In the genomic region with DNA sequence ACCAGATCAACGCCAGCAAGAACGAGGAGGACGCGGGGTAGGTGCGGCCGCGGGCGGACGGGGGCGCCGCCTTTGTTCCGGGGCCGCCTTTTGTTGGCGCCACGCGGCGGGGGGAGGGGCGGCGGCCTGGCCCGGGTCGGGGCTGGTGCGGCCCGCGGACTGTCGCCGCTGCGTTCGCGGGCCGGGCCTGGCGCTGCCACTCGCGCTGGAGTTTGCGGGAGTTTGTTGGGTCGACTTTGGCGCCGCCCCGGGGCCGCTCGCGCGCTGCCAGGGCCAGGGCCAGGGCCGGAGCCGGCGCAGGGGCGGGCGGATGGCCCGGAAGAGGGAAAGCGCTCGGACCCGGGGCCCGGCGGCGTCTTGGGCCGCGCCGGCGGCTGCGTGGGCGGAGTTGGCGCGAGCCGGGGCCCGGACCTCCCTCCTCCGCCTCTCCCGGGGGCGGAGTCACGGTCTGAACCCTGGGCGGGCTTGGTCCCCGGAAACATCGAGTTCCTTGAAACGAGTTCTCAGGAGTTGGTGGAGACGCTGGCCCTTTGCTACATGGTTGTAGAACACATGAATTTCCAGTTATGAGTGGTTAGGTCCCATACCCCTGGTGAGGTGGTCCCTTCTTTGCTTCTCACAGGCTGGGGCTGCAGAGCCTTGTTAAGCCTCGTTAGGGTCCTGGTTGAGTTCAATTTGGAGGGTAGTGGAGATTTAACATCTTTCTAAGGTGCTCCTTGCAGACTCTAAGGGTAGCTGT, we compare ENCODE assay signal across 8 cellular contexts. TPM values are rescaled to one million over a fixed set of nuclear protein-coding genes. Genes with fewer than 3 reads are reported as not detected.
DNase-seq lines count a peak whose midpoint lies in the region; ATAC-seq and TF ChIP-seq lines count a peak whose summit lies in the region.

No MANE protein-coding gene starts in this region.

- H3K4me3 Mint-ChIP-seq in activated naive CD8-positive, alpha-beta T cell: peak overlapping the region; percentile 97

- H3K4me1 ChIP-seq in parathyroid adenoma (peaks cover 17% of the 10 kb centered on the region), tibial artery (peaks cover 0 to 27% (median 18%) of the 10 kb centered on the region in 4 donors)

- no peaks in the 10 kb centered on the region for H3K9me3 Mint-ChIP-seq in activated naive CD8-positive, alpha-beta T cell (ENCODE audit: low read depth)

- peak; percentile 34 for ATAC-seq in GM19468 (IDR thresholded peaks at IDR 0.05; ENCODE audit: extremely low read depth, unreplicated experiment)
- ATAC-seq in Right ventricle myocardium inferior: peak; percentile 68

- H3K79me2 ChIP-seq in parathyroid adenoma: peaks cover 11% of the 10 kb centered on the region

- H2AFZ ChIP-seq in parathyroid adenoma: no peak overlapping the region

- peaks cover 50% of the 10 kb centered on the region for H3K36me3 ChIP-seq in SK-N-MC (ENCODE audit: insufficient read depth, low read length)
- no peaks in the 10 kb centered on the region for H3K36me3 ChIP-seq in parathyroid adenoma (ENCODE audit: control insufficient read depth, insufficient read depth, low read length)
- peaks cover 25 to 46% (median 41%) of the 10 kb centered on the region in 3 donors for H3K36me3 ChIP-seq in tibial artery

- H3K4me1 Mint-ChIP-seq in activated naive CD8-positive, alpha-beta T cell (ENCODE audit: low read depth): peaks cover 30% of the 10 kb centered on the region

- H3K27ac Mint-ChIP-seq in activated naive CD8-positive, alpha-beta T cell: peak overlapping the region; percentile 92

- TF ChIP-seq CTCF in parathyroid adenoma (IDR thresholded peaks at IDR 0.05): no peak
- no peak for TF ChIP-seq CTCF in tibial artery (IDR thresholded peaks at IDR 0.05)

- H3K4me3 ChIP-seq in SK-N-MC (peak overlapping the region; percentile 100), parathyroid adenoma (ENCODE audit: low read depth, low read length) (peak overlapping the region; percentile 75), tibial artery (peak overlapping the region; percentile 83 to 92)

- intact Hi-C loops in Right ventricle myocardium inferior (cut with DNase I): no loop called here
- intact Hi-C loops in tibial artery (cut with DNase I; ENCODE audit: low total_unique reads): loop anchor here (2.0 kb wide), 1 partner anchor 50 kb away; no protein-coding TSS in a partner anchor

- H3K27me3 ChIP-seq in parathyroid adenoma (ENCODE audit: control insufficient read depth, insufficient read depth, low read length): no peaks in the 10 kb centered on the region
- no peaks in the 10 kb centered on the region for H3K27me3 ChIP-seq in tibial artery

- H3K36me3 Mint-ChIP-seq in activated naive CD8-positive, alpha-beta T cell: peaks cover 17% of the 10 kb centered on the region

- H3K27ac ChIP-seq in SK-N-MC (peak overlapping the region; percentile 80), parathyroid adenoma (peak overlapping the region; percentile 71), tibial artery (peak overlapping the region; percentile 83 to 90)

- peak overlapping the region; percentile 68 for H3K4me2 ChIP-seq in parathyroid adenoma (ENCODE audit: low read length)

- no peaks in the 10 kb centered on the region for H3K27me3 Mint-ChIP-seq in activated naive CD8-positive, alpha-beta T cell

- H3K9me3 ChIP-seq in SK-N-MC (ENCODE audit: low read depth, low read length) (no peaks in the 10 kb centered on the region), parathyroid adenoma (ENCODE audit: control insufficient read depth, low read length) (no peaks in the 10 kb centered on the region), tibial artery (no peaks in the 10 kb centered on the region)

- DNase-seq in DMS114 treated with DMSO at 0.1 percent for 48 hours (lab: John Stamatoyannopoulos, UW; ENCODE audit: unreplicated experiment) (peak; percentile 48), HT-29 (ENCODE audit: low spot score) (peak; percentile 80), SK-N-MC (ENCODE audit: low read depth, low spot score) (no peak), Right ventricle myocardium inferior (ENCODE audit: missing footprints) (peak; percentile 92), tibial artery (peak; percentile 83 to 88)

- H3K9ac ChIP-seq in SK-N-MC (ENCODE audit: insufficient read length) (peak overlapping the region; percentile 97), parathyroid adenoma (no peak overlapping the region)

RNA-seq across cellular contexts. Expression of a gene that starts 0.8 kb away (rescaled TPM):
- total RNA-seq in HT-29 (2014; rRNA removed; shearing (Covaris generic)): 212 and 225 TPM in 2 replicates
- 85.6 TPM for total RNA-seq in Right ventricle myocardium inferior

RNA-seq across cellular contexts. Expression of a gene that starts 18.0 kb away (rescaled TPM):
- not detected in 2 replicates for total RNA-seq in HT-29 (2014; rRNA removed; shearing (Covaris generic))
- not detected for total RNA-seq in Right ventricle myocardium inferior

RNA-seq across cellular contexts. Expression of a gene that starts 27.4 kb away (rescaled TPM):
- 46.0 and 59.0 TPM in 2 replicates for total RNA-seq in HT-29 (2014; rRNA removed; shearing (Covaris generic))
- total RNA-seq in Right ventricle myocardium inferior: 34.5 TPM

RNA-seq across cellular contexts. Expression of a gene that starts 51.5 kb away (rescaled TPM):
- 413 and 485 TPM in 2 replicates for total RNA-seq in HT-29 (2014; rRNA removed; shearing (Covaris generic))
- 79.8 TPM for total RNA-seq in Right ventricle myocardium inferior
